8 cellular contexts compared by ENCODE assay signal in genomic region chr19:13163609-13164364, GRCh38. TPM values are rescaled to one million over a fixed set of nuclear protein-coding genes. Genes with fewer than 3 reads are reported as not detected.
A peak's percentile ranks its signal among the peaks of the same experiment; 100 is the strongest.
DNase-seq lines count a peak whose midpoint lies in the region; ATAC-seq and TF ChIP-seq lines count a peak whose summit lies in the region.

No MANE protein-coding gene starts in this region.

- peak overlapping the region; percentile 51 to 54 for H3K4me3 ChIP-seq in muscle layer of duodenum (ENCODE audit: low read depth in 1 of 2, low read length in 2 of 2)

- H3K27ac Mint-ChIP-seq in type B pancreatic cell, result peak overlapping the region; percentile 99

- ATAC-seq in GM18520 (IDR thresholded peaks at IDR 0.05; ENCODE audit: unreplicated experiment), result no peak

- H3K36me3 ChIP-seq in muscle layer of duodenum (ENCODE audit: control insufficient read depth in 1 of 2, insufficient read depth in 2 of 2, low read length in 2 of 2), result no peaks in the 10 kb centered on the region

- peak; percentile 44 for DNase-seq in NCI-H2171 treated with DMSO at 0.1 percent for 48 hours (lab: John Stamatoyannopoulos, UW)
- no peak for DNase-seq in NCI-H2171 (lab: John Stamatoyannopoulos, UW)
- peak; percentile 69 to 70 for DNase-seq in NCI-H526 (lab: John Stamatoyannopoulos, UW)
- DNase-seq in activated T-cell treated with anti-CD3 and anti-CD28 coated beads, Interleukin-2, amount 50 U/mL, for 1 hour, result peak; percentile 58
- DNase-seq in fibroblast of gingiva (ENCODE audit: low read depth), result peak; percentile 94
- peak; percentile 84 for DNase-seq in type B pancreatic cell (ENCODE audit: extremely low spot score, unreplicated experiment)

- TF ChIP-seq CTCF in type B pancreatic cell (conservative IDR thresholded peaks at IDR 0.05), result no peak

- H3K4me3 Mint-ChIP-seq in type B pancreatic cell, result peak overlapping the region; percentile 85

- no peaks in the 10 kb centered on the region for H3K27me3 ChIP-seq in muscle layer of duodenum (ENCODE audit: low read depth, low read length)

- H3K4me1 Mint-ChIP-seq in type B pancreatic cell (ENCODE audit: unreplicated experiment), result peaks cover 34% of the 10 kb centered on the region

- peaks cover 17 to 20% of the 10 kb centered on the region in 2 donors for H3K4me1 ChIP-seq in muscle layer of duodenum (ENCODE audit: control insufficient read depth in 1 of 2, insufficient read depth in 2 of 2, low read length in 2 of 2)

- no peaks in the 10 kb centered on the region for H3K27me3 Mint-ChIP-seq in type B pancreatic cell

- no peaks in the 10 kb centered on the region for H3K9me3 ChIP-seq in muscle layer of duodenum (ENCODE audit: control insufficient read depth in 1 of 2, low read length in 2 of 2)

- no peaks in the 10 kb centered on the region for H3K9me3 Mint-ChIP-seq in type B pancreatic cell

- H3K27ac ChIP-seq in muscle layer of duodenum (ENCODE audit: low read length), result peak overlapping the region; percentile 99

- no peaks in the 10 kb centered on the region for H3K36me3 Mint-ChIP-seq in type B pancreatic cell

RNA-seq across cellular contexts. Expression of gene IER2, which starts 13.6 kb away (rescaled TPM):
- 103 and 322 TPM in 2 replicates for total RNA-seq in type B pancreatic cell (ENCODE audit: low replicate concordance)

RNA-seq across cellular contexts. Expression of gene STX10, which starts 13.6 kb away (rescaled TPM):
- total RNA-seq in type B pancreatic cell (ENCODE audit: low replicate concordance), result 45.2 and 46.8 TPM in 2 replicates

RNA-seq across cellular contexts. Expression of gene NACC1, which starts 45.7 kb away (rescaled TPM):
- total RNA-seq in type B pancreatic cell (ENCODE audit: low replicate concordance), result 66.8 and 77.9 TPM in 2 replicates

RNA-seq across cellular contexts. Expression of gene TRMT1, which starts 47.2 kb away (rescaled TPM):
- 48.1 and 69.7 TPM in 2 replicates for total RNA-seq in type B pancreatic cell (ENCODE audit: low replicate concordance)
